1 cellular context compared by ENCODE assay signal in genomic region chr7:23358152-23358674, GRCh38.
TF ChIP-seq lines count a peak whose summit lies in the region.

No MANE protein-coding gene starts in this region.

TF ChIP-seq in IMR-90, 13 proteins besides CTCF, POLR2A, EP300 and RAD21:
- TF ChIP-seq SMC3 (IDR thresholded peaks at IDR 0.05; ENCODE audit: low read depth, low read length): no peak
